24 cellular contexts compared by ENCODE assay signal in genomic region chr1:163331116-163331515, GRCh38. TPM values are rescaled to one million over a fixed set of nuclear protein-coding genes. Genes with fewer than 3 reads are reported as not detected.
"Had no signal": no experiment of that assay in that cellular context is flagged by ENCODE, and none has a peak within 500 bp of the region (broad histone marks: within the 10 kb centered on the region; RNA-seq: fewer than 3 reads in every experiment).

No MANE protein-coding gene starts in this region.

- H3K4me3 ChIP-seq: coronary artery, dorsolateral prefrontal cortex, esophagus squamous epithelium, gastrocnemius medialis, heart right ventricle, left lung, lower lobe of right lung, mucosa of descending colon had no signal

- H3K36me3 ChIP-seq: gastrocnemius medialis, lower lobe of right lung had no signal

- DNase-seq: dermis blood vessel endothelial cell; dorsolateral prefrontal cortex; effector CD4-positive, alpha-beta T cell; effector memory CD4-positive, alpha-beta T cell; esophagus squamous epithelium; foreskin fibroblast; foreskin melanocyte; gastrocnemius medialis; glutamatergic neuron; head of caudate nucleus; heart right ventricle; hippocampal formation; left cardiac atrium; left lung; left ventricle myocardium superior; lower lobe of right lung; mesenchymal stem cell; mucosa of descending colon; naive B cell had no signal

- H3K9me3 ChIP-seq: gastrocnemius medialis, lower lobe of right lung had no signal

- H3K4me1 ChIP-seq: esophagus squamous epithelium, gastrocnemius medialis, heart right ventricle, left lung, lower lobe of right lung had no signal

- FAIRE-seq: colon, endothelial cell of umbilical vein, islet of Langerhans, keratinocyte had no signal

- H3K27ac ChIP-seq: coronary artery, dorsolateral prefrontal cortex, esophagus squamous epithelium, gastrocnemius medialis, heart right ventricle, left lung, lower lobe of right lung had no signal

RNA-seq across cellular contexts. Expression of gene NUF2, which starts 9.4 kb away (rescaled TPM):
- total RNA-seq: gastrocnemius medialis had no signal
